ENCODE assay signal across 22 cellular contexts in the genomic region with DNA sequence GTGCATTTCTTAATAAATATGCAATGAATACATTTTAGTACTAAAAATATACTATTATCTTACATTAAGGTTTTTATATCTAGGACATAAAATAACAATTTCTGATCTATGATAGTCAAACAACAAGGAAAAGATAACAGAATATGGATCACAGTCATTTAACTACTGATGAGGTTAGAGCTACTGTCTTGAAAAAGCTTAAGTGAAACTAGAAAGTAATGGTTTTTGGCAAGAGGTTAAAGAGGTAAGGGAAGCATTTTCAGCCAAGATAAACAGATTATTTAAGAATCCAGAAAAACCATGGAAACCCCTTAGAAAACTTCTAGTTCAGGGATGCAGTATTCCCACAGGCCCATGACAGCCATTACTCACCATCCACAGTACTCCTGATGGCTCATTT.
"Had no signal": no experiment of that assay in that cellular context is flagged by ENCODE, and none has a peak within 500 bp of the region (broad histone marks: within the 10 kb centered on the region; RNA-seq: fewer than 3 reads in every experiment).

No MANE protein-coding gene starts in this region.

- ATAC-seq: foreskin keratinocyte; left lung; stimulated activated naive CD8-positive, alpha-beta T cell treated with anti-CD3 and anti-CD28 coated beads, Interleukin-15, Interleukin-2, amounts not matched to agents 100 U/mL and 50 U/mL, for 24 hours had no signal

- H3K27ac ChIP-seq: ascending aorta, colonic mucosa, foreskin keratinocyte, left lung, prostate gland, right atrium auricular region, tibial nerve, uterus had no signal

- H3K9me3 ChIP-seq: ascending aorta, colonic mucosa, left lung, prostate gland, right atrium auricular region, tibial nerve, uterus had no signal

- H3K4me3 ChIP-seq: ascending aorta, colonic mucosa, left lung, prostate gland, right atrium auricular region, tibial nerve, uterus had no signal

- H3K27me3 ChIP-seq: ascending aorta, colonic mucosa, foreskin keratinocyte, left lung, right atrium auricular region, tibial nerve, uterus had no signal

- H3K36me3 ChIP-seq: ascending aorta, colonic mucosa, left lung, prostate gland, right atrium auricular region, tibial nerve, uterus had no signal

- H3K4me1 ChIP-seq: ascending aorta, colonic mucosa, foreskin keratinocyte, left lung, prostate gland, right atrium auricular region, tibial nerve, uterus had no signal

- DNase-seq: activated CD4-positive, alpha-beta T cell treated with anti-CD3 and anti-CD28 coated beads, Interleukin-2, amount 50 U/mL, for 1 hour; activated CD4-positive, CD25-positive, alpha-beta regulatory T cell treated with anti-CD3 and anti-CD28 coated beads, Interleukin-2, amount 50 U/mL, for 72 hours; activated CD8-positive, alpha-beta memory T cell treated with anti-CD3 and anti-CD28 coated beads for 24 hours; activated CD8-positive, alpha-beta memory T cell treated with anti-CD3 and anti-CD28 coated beads, Interleukin-2, amount 50 U/mL, for 48 hours; activated effector memory CD4-positive, alpha-beta T cell treated with anti-CD3 and anti-CD28 coated beads, Interleukin-2, amount 50 U/mL, for 16 hours; activated T-cell treated with anti-CD3 and anti-CD28 coated beads, Interleukin-2, amount 50 U/mL, for 48 hours; caudate nucleus; colonic mucosa; endodermal cell; foreskin keratinocyte; hypothalamus; kidney; left lung; stimulated activated naive CD8-positive, alpha-beta T cell treated with anti-CD3 and anti-CD28 coated beads, Interleukin-15, Interleukin-2, amounts not matched to agents 100 U/mL and 50 U/mL, for 24 hours; substantia nigra; T-helper 1 cell; T1000; uterus had no signal
